8 cellular contexts compared by ENCODE assay signal in genomic region chr1:118184737-118185082, GRCh38. TPM values are rescaled to one million over a fixed set of nuclear protein-coding genes. Genes with fewer than 3 reads are reported as not detected.
A peak's percentile ranks its signal among the peaks of the same experiment; 100 is the strongest.
DNase-seq lines count a peak whose midpoint lies in the region; ATAC-seq and TF ChIP-seq lines count a peak whose summit lies in the region.

No MANE protein-coding gene starts in this region.

- H3K9me3 ChIP-seq in AG04450 (ENCODE audit: control insufficient read depth, insufficient read depth, low read length) (no peaks in the 10 kb centered on the region), neural cell (ENCODE audit: low read length) (no peaks in the 10 kb centered on the region)
- H3K9me3 ChIP-seq in effector memory CD4-positive, alpha-beta T cell (ENCODE audit: control insufficient read depth, low read length) = no peaks in the 10 kb centered on the region

- ATAC-seq in HG03469 (IDR thresholded peaks at IDR 0.05; ENCODE audit: unreplicated experiment) = no peak
- ATAC-seq in HG03378 (IDR thresholded peaks at IDR 0.05; ENCODE audit: unreplicated experiment) = no peak

- POLR2A ChIA-PET in AG04450 (lab: Yijun Ruan, JAX) = no interaction called here

- H2AFZ ChIP-seq in neural cell (ENCODE audit: low read depth, low read length) = peak overlapping the region; percentile 28

- TF ChIP-seq POLR2A in erythroblast (IDR thresholded peaks at IDR 0.05; ENCODE audit: low read length) = no peak

- no peaks in the 10 kb centered on the region for H3F3A ChIP-seq in neural cell (ENCODE audit: insufficient read depth, low read length, poor library complexity, severe bottlenecking)

- no peak overlapping the region for H3K9ac ChIP-seq in neural cell (ENCODE audit: low read length)

- no peak for TF ChIP-seq CTCF in AG04450 (IDR thresholded peaks at IDR 0.05; ENCODE audit: low read depth, low read length)
- TF ChIP-seq CTCF in neural cell (IDR thresholded peaks at IDR 0.05; ENCODE audit: poor library complexity, severe bottlenecking) = no peak

- H3K9me2 ChIP-seq in neural cell (ENCODE audit: insufficient read depth, low read length) = no peaks in the 10 kb centered on the region

- no peak overlapping the region for H3K4me2 ChIP-seq in neural cell (ENCODE audit: low read length)

- no peaks in the 10 kb centered on the region for H3K4me1 ChIP-seq in effector memory CD4-positive, alpha-beta T cell (ENCODE audit: control insufficient read depth, insufficient read depth, low read length, poor library complexity, severe bottlenecking)

- TF ChIP-seq EP300 in neural cell (conservative IDR thresholded peaks at IDR 0.05; ENCODE audit: poor library complexity, severe bottlenecking) = no peak

- H3K4me3 ChIP-seq in AG04450 (ENCODE audit: low read depth, low read length) (peak overlapping the region; percentile 48), neural cell (ENCODE audit: low read length) (peak overlapping the region; percentile 57)
- no peak overlapping the region for H3K4me3 ChIP-seq in effector memory CD4-positive, alpha-beta T cell (ENCODE audit: insufficient read depth, low read depth, low read length, poor library complexity, severe bottlenecking)

- no peak for TF ChIP-seq RAD21 in neural cell (conservative IDR thresholded peaks at IDR 0.05)

- CTCF ChIA-PET in AG04450 (lab: Charles Lee) = interaction anchor here (0.5 kb wide), 1 partner anchor 1523 kb away, joined by 4 read pairs; no protein-coding TSS in a partner anchor

- no peaks in the 10 kb centered on the region for H3K79me2 ChIP-seq in neural cell (replicated peaks; ENCODE audit: insufficient read depth, low read length)

- H3K27ac ChIP-seq in AG04450 (ENCODE audit: low read depth, low read length) = no peak overlapping the region
- no peak overlapping the region for H3K27ac ChIP-seq in neural cell (ENCODE audit: low read length)
- H3K27ac ChIP-seq in effector memory CD4-positive, alpha-beta T cell (ENCODE audit: insufficient read depth, low read length, poor library complexity, severe bottlenecking) = no peak overlapping the region

- no peaks in the 10 kb centered on the region for H3K36me3 ChIP-seq in neural cell (ENCODE audit: insufficient read depth, low read length)
- no peaks in the 10 kb centered on the region for H3K36me3 ChIP-seq in effector memory CD4-positive, alpha-beta T cell (ENCODE audit: control insufficient read depth, insufficient read depth, low read length)

- H4K20me1 ChIP-seq in neural cell (ENCODE audit: insufficient read depth) = no peaks in the 10 kb centered on the region

- no peak for DNase-seq in AG04450 (ENCODE audit: low read depth, low spot score)
- peak; percentile 91 for DNase-seq in NCI-H146 (lab: John Stamatoyannopoulos, UW)
- peak; percentile 54 to 58 for DNase-seq in erythroblast (lab: John Stamatoyannopoulos, UW)
- DNase-seq in effector memory CD4-positive, alpha-beta T cell = no peak
- DNase-seq in anterior cingulate cortex (lab: John Stamatoyannopoulos, UW) = no peak

- H3K27me3 ChIP-seq in AG04450 (ENCODE audit: control insufficient read depth, insufficient read depth, low read length) (no peaks in the 10 kb centered on the region), neural cell (ENCODE audit: insufficient read depth, low read depth, low read length) (no peaks in the 10 kb centered on the region)
- H3K27me3 ChIP-seq in effector memory CD4-positive, alpha-beta T cell (replicated peaks; ENCODE audit: control insufficient read depth, insufficient read depth, low read length, poor library complexity, severe bottlenecking) = no peaks in the 10 kb centered on the region

TF ChIP-seq in neural cell, 6 proteins besides CTCF, POLR2A, EP300 and RAD21:
- TF ChIP-seq REST (IDR thresholded peaks at IDR 0.05; ENCODE audit: borderline replicate concordance) (no peak), TAF1 (IDR thresholded peaks at IDR 0.05; ENCODE audit: low read depth) (no peak), MXI1 (conservative IDR thresholded peaks at IDR 0.05; ENCODE audit: poor library complexity, severe bottlenecking) (no peak), SMC3 (conservative IDR thresholded peaks at IDR 0.05; ENCODE audit: poor library complexity) (no peak), EZH2 (IDR thresholded peaks at IDR 0.05; ENCODE audit: borderline replicate concordance, insufficient read depth, low read length, poor library complexity, severe bottlenecking) (no peak), POLR2AphosphoS5 (IDR thresholded peaks at IDR 0.05) (no peak)

RNA-seq across cellular contexts. Expression of gene SPAG17, which starts 0.3 kb away (rescaled TPM):
- polyA plus RNA-seq in AG04450 (2011; rRNA removed) (0.07 TPM in 1 of 2 replicates, not detected in the other), neural cell (0.14 and 0.25 TPM in 2 replicates)
- not detected in 2 replicates for polyA minus RNA-seq in AG04450 (2011; rRNA and poly(A)+ RNA removed)
- 0.12 TPM in 1 of 2 replicates, not detected in the other for polyA minus RNA-seq in neural cell

Comparison
In these comparisons a context has a peak if more than half of its experiments do, and no peak if none do; other contexts are left out.
1. DNase-seq: peak in NCI-H146 (single experiment) and erythroblast (2 of 2); none in AG04450 (single experiment), effector memory CD4-positive, alpha-beta T cell (0 of 3) and anterior cingulate cortex (0 of 58).